1 cellular context compared by ENCODE assay signal in genomic region chr3:24034464-24034863, GRCh38.
TF ChIP-seq lines count a peak whose summit lies in the region.

No MANE protein-coding gene starts in this region.

TF ChIP-seq in GM23338, 12 proteins besides CTCF, POLR2A, EP300 and RAD21 (continued from another document):
- TF ChIP-seq ZNF462 (CRISPR knock-in tag; IDR thresholded peaks at IDR 0.05) (no peak), ZNF331 (CRISPR knock-in tag; IDR thresholded peaks at IDR 0.05; ENCODE audit: low read depth) (no peak)
